In genomic region chr22:24289138-24289537, GRCh38 we compare ENCODE assay signal across 11 cellular contexts. TPM values are rescaled to one million over a fixed set of nuclear protein-coding genes. Genes with fewer than 3 reads are reported as not detected.
DNase-seq lines count a peak whose midpoint lies in the region; ATAC-seq and TF ChIP-seq lines count a peak whose summit lies in the region.
"Had no signal": no experiment of that assay in that cellular context is flagged by ENCODE, and none has a peak within 500 bp of the region (broad histone marks: within the 10 kb centered on the region; RNA-seq: fewer than 3 reads in every experiment).

No MANE protein-coding gene starts in this region.

- POLR2A ChIA-PET in BJ (lab: Charles Lee), result no interaction called here

- ATAC-seq in T-helper 17 cell (no peak), gastroesophageal sphincter (peak; percentile 84), GM21447 (IDR thresholded peaks at IDR 0.05; ENCODE audit: unreplicated experiment) (no peak), left colon (no peak)

- H3K27me3 Mint-ChIP-seq in T-helper 17 cell, result no peaks in the 10 kb centered on the region

- H3K4me3 Mint-ChIP-seq in T-helper 17 cell, result no peak overlapping the region

- no peak for TF ChIP-seq CTCF in BJ (IDR thresholded peaks at IDR 0.05; ENCODE audit: insufficient read depth, low read depth, low read length)
- no peak for TF ChIP-seq CTCF in gastroesophageal sphincter (IDR thresholded peaks at IDR 0.05)

- CTCF ChIA-PET in BJ (lab: Yijun Ruan, JAX), result interaction anchor here (0.6 to 1.6 kb wide), 4 partner anchors 10 to 468 kb away, joined by 3 to 4 read pairs (median 3); no protein-coding TSS in a partner anchor

- H3K27me3 ChIP-seq in BJ (ENCODE audit: control insufficient read depth, insufficient read depth, low read length) (no peaks in the 10 kb centered on the region), gastroesophageal sphincter (no peaks in the 10 kb centered on the region), rectal smooth muscle tissue (ENCODE audit: control insufficient read depth, insufficient read depth, low read length) (no peaks in the 10 kb centered on the region)

- H3K4me1 Mint-ChIP-seq in T-helper 17 cell, result peaks cover 25% of the 10 kb centered on the region

- H3K9me3 ChIP-seq in T-helper 17 cell (ENCODE audit: control insufficient read depth, low read length, poor library complexity, severe bottlenecking), result no peaks in the 10 kb centered on the region
- no peaks in the 10 kb centered on the region for H3K9me3 ChIP-seq in gastroesophageal sphincter

- no peak for TF ChIP-seq EP300 in gastroesophageal sphincter (IDR thresholded peaks at IDR 0.05)

- peaks cover 35 to 92% (median 36%) of the 10 kb centered on the region in 3 donors for H3K4me1 ChIP-seq in gastroesophageal sphincter
- H3K4me1 ChIP-seq in rectal smooth muscle tissue (ENCODE audit: control insufficient read depth, insufficient read depth, low read length), result peaks cover 27% of the 10 kb centered on the region

- intact Hi-C loops in left colon (cut with DNase I, micrococcal nuclease), result no loop called here

- TF ChIP-seq POLR2A in gastroesophageal sphincter (IDR thresholded peaks at IDR 0.05), result no peak

- no peaks in the 10 kb centered on the region for H3K36me3 ChIP-seq in BJ (ENCODE audit: control insufficient read depth, insufficient read depth, low read length)
- no peaks in the 10 kb centered on the region for H3K36me3 ChIP-seq in gastroesophageal sphincter
- H3K36me3 ChIP-seq in rectal smooth muscle tissue (ENCODE audit: control insufficient read depth, insufficient read depth, low read length), result no peaks in the 10 kb centered on the region

- H3K27ac Mint-ChIP-seq in T-helper 17 cell, result peak overlapping the region; percentile 77

- 0 to 14% methylated on average over 4 of the region's 4 CpGs for WGBS in gastroesophageal sphincter (ENCODE audit: low coverage in 1 of 2), 2 donors

- DNase-seq in BJ (ENCODE audit: low read depth) (peak; percentile 93), T-helper 17 cell (no peak), mucosa of gallbladder (ENCODE audit: low spot score) (no peak), left colon (no peak)
- no peak for DNase-seq in activated CD8-positive, alpha-beta memory T cell treated with anti-CD3 and anti-CD28 coated beads, Interleukin-2, amount 50 U/mL, for 4 hours
- DNase-seq: activated CD4-positive, CD25-positive, alpha-beta regulatory T cell treated with anti-CD3 and anti-CD28 coated beads, Interleukin-2, amount 50 U/mL, for 72 hours; anterior cingulate cortex; NCI-H748 treated with DMSO at 0.1 percent for 48 hours had no signal

- no peak overlapping the region for H3K4me3 ChIP-seq in BJ (ENCODE audit: low read depth, low read length)
- no peak overlapping the region for H3K4me3 ChIP-seq in gastroesophageal sphincter
- no peak overlapping the region for H3K4me3 ChIP-seq in rectal smooth muscle tissue (ENCODE audit: low read length)

- peaks cover 3% of the 10 kb centered on the region for H3K36me3 Mint-ChIP-seq in T-helper 17 cell (ENCODE audit: low read depth)

- H3K27ac ChIP-seq in gastroesophageal sphincter (peak overlapping the region; percentile 83 to 89 (median 88)), rectal smooth muscle tissue (ENCODE audit: low read depth, low read length) (peak overlapping the region; percentile 76)

- H3K9ac ChIP-seq in rectal smooth muscle tissue (ENCODE audit: low read length), result no peak overlapping the region

RNA-seq across cellular contexts. Expression of gene SPECC1L, which starts 18.5 kb away (rescaled TPM):
- 35.1 and 42.4 TPM in 2 replicates for polyA plus RNA-seq in BJ (2011; rRNA removed)
- 33.7 and 42.9 TPM in 2 replicates for polyA minus RNA-seq in BJ (2011; rRNA and poly(A)+ RNA removed)
- total RNA-seq in T-helper 17 cell (10 to 100 TPM; 34.9 to 35.2 TPM), gastroesophageal sphincter (100 to 1,000 TPM in 2 of 4 donors, 10 to 100 TPM in 2; 62.3 to 110 (median 92.5) TPM), mucosa of gallbladder (65.7 TPM), left colon (10 to 100 TPM; 86.3 to 87.5 TPM)

RNA-seq across cellular contexts. Expression of gene GGT5, which starts 44.3 kb away (rescaled TPM):
- polyA plus RNA-seq in BJ (2011; rRNA removed), result 13.3 and 29.1 TPM in 2 replicates
- 7.8 and 9.9 TPM in 2 replicates for polyA minus RNA-seq in BJ (2011; rRNA and poly(A)+ RNA removed)
- not detected for total RNA-seq in T-helper 17 cell
- total RNA-seq in gastroesophageal sphincter, result 10 to 100 TPM; 26.3 to 38.9 (median 34.7) TPM
- 21.8 TPM for total RNA-seq in mucosa of gallbladder
- total RNA-seq in left colon, result 1 to 10 TPM; 3.7 to 6.7 TPM

Comparison
In these comparisons a context has a peak if more than half of its experiments do, and no peak if none do; other contexts are left out.
1. RNA of gene GGT5, which starts 44.3 kb away (total RNA-seq): 26.3 to 38.9 TPM in gastroesophageal sphincter, 21.8 TPM in mucosa of gallbladder (single experiment) and 3.7 to 6.7 TPM in left colon; not detected in T-helper 17 cell; every median in the first group is over 4 times any median in the second.